Comparison of ENCODE assay signal across 21 cellular contexts in genomic region chr4:62455871-62456270, GRCh38.
"Had no signal": no experiment of that assay in that cellular context is flagged by ENCODE, and none has a peak within 500 bp of the region (broad histone marks: within the 10 kb centered on the region; RNA-seq: fewer than 3 reads in every experiment).

No MANE protein-coding gene starts in this region.

- H3K4me2 ChIP-seq: KMS-11 had no signal

- DNase-seq: activated CD4-positive, alpha-beta T cell treated with anti-CD3 and anti-CD28 coated beads for 4 hours; activated CD8-positive, alpha-beta memory T cell treated with anti-CD3 and anti-CD28 coated beads, Interleukin-2, amount 50 U/mL, for 48 hours; activated CD8-positive, alpha-beta T cell treated with anti-CD3 and anti-CD28 coated beads for 36 hours; activated naive CD4-positive, alpha-beta T cell treated with anti-CD3 and anti-CD28 coated beads, Interleukin-2, amount 50 U/mL, for 16 hours; activated naive CD8-positive, alpha-beta T cell treated with anti-CD3 and anti-CD28 coated beads, Interleukin-2, amount 10 ng/mL, durations not matched to agents 7 days and 5 days; activated T-cell treated with anti-CD3 and anti-CD28 coated beads, Interleukin-2, amount 50 U/mL, for 1 hour; adrenal gland; aorta; NCI-H1092; NCI-H1930; NCI-H2171; NCI-H2227 treated with DMSO at 0.1 percent for 48 hours; NCI-H526; NCI-H82; RPMI8226; T-helper 1 cell had no signal

- H3K27ac ChIP-seq: adrenal gland, KMS-11, SK-N-MC had no signal

- ATAC-seq: activated CD4-positive, CD25-positive, alpha-beta regulatory T cell treated with anti-CD3 and anti-CD28 coated beads, Interleukin-2, amount 50 U/mL, for 24 hours; activated CD8-positive, alpha-beta T cell treated with anti-CD3 and anti-CD28 coated beads for 36 hours; Panc1; Right ventricle myocardium inferior had no signal

- H3K4me1 ChIP-seq: adrenal gland had no signal

- H3K9me3 ChIP-seq: adrenal gland had no signal

- H3K36me3 ChIP-seq: adrenal gland had no signal

- H3K27me3 ChIP-seq: adrenal gland had no signal

- H3K4me3 ChIP-seq: adrenal gland, SK-N-MC had no signal
